In the genomic region with DNA sequence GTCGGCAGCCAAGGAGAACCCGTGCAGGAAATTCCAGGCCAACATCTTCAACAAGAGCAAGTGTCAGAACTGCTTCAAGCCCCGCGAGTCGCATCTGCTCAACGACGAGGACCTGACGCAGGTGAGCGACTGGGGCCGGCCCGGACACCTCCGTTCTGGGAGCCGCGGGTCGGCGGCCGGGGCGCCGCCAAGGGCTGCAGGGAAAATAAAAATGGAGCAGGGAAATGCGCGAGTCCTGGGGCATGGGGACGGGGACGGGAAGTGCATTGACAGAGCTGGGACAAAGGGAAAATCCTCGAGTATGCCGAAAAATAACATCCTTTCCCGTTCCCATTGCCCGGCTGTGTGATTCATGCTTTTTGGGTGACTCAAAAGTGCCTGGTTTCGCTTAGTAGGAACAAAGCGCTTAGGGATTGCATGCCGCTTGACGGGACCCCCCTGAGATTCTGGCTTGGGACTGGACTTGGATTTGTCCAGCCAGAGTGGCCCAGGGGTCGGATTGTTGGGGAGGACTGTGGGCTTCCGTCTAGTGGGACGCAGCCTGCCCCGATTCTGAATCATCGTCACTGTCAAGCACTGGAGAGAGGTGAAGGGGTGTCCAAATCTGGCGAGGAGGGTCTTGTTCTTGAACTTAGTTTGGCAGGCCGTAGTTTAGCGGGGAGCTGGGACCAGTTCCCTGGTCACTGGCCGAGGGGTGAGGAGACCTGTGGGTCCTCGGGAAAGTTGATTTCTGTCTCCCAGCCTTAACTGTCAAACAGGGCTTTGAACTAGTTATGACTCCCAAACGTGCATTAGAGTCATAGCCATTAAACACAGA, we compare ENCODE assay signal across 1 cellular context.
TF ChIP-seq lines count a peak whose summit lies in the region.

No MANE protein-coding gene starts in this region.

TF ChIP-seq in SK-N-SH treated with all-trans-retinoic acid at 6 μM for 48 hours, 23 proteins besides CTCF, POLR2A, EP300 and RAD21 (continued from another document):
- TF ChIP-seq ZC3H10 (CRISPR knock-in tag; IDR thresholded peaks at IDR 0.05) (no peak), TCF4 (CRISPR knock-in tag; IDR thresholded peaks at IDR 0.05; ENCODE audit: borderline replicate concordance) (no peak)
